Comparison of ENCODE assay signal across 1 cellular context in genomic region chr7:128865303-128865702, GRCh38.
TF ChIP-seq lines count a peak whose summit lies in the region.

No MANE protein-coding gene starts in this region.

TF ChIP-seq in PFSK-1, 5 proteins besides CTCF, POLR2A, EP300 and RAD21 (continued from another document):
- no peak for TF ChIP-seq REST (IDR thresholded peaks at IDR 0.05; ENCODE audit: insufficient read depth in 1 of 2, low read depth in 2 of 2, low read length in 2 of 2)
